In the genomic region with DNA sequence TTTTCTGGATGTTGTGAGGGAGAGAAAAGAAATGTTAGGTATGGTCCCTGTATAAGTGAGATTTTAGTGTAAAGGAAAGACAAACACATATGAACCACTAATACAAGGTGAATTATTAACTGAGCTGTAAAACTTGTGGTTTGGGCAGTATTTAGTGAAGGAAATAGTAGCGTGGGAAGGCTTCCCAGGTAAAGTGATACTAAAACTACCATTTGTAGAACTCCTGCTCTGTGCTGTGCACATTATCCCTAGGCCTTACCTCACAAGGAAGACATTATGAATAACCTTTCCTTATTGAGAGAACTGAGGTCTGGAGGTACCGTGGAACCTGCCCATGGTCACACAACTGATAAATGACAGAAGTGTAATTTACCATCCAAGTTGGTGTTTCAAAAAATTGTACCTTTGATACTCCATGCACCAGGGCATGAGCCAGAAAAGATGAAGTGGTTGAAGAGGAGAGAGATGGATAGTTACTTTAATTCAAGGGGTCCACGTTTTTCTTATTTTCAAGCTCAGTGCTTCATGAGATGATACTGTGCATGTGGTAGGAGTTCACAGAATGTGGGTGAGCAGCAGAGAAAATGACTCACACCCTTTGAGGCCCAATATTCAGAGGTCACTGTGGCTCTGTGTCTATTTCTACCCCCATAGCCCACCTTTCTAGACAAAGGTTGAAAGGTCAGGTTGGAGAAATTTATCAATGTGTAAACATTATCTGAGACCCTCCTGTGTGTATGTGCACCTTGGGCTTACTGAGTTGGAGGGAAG, we compare ENCODE assay signal across 13 cellular contexts. TPM values are rescaled to one million over a fixed set of nuclear protein-coding genes. Genes with fewer than 3 reads are reported as not detected.
DNase-seq lines count a peak whose midpoint lies in the region; ATAC-seq and TF ChIP-seq lines count a peak whose summit lies in the region.
"Had no signal": no experiment of that assay in that cellular context is flagged by ENCODE, and none has a peak within 500 bp of the region (broad histone marks: within the 10 kb centered on the region; RNA-seq: fewer than 3 reads in every experiment).

No MANE protein-coding gene starts in this region.

- H3K9me3 ChIP-seq in mucosa of descending colon: no peaks in the 10 kb centered on the region
- H3K9me3 ChIP-seq: breast epithelium had no signal

- no peak overlapping the region for H3K4me3 ChIP-seq in mucosa of descending colon
- H3K4me3 ChIP-seq: breast epithelium had no signal

- peak; percentile 54 for ATAC-seq in GM19025 (IDR thresholded peaks at IDR 0.05; ENCODE audit: low read depth, unreplicated experiment)
- ATAC-seq in GM21717 (IDR thresholded peaks at IDR 0.05; ENCODE audit: unreplicated experiment): peak; percentile 44
- ATAC-seq in HG03108 (IDR thresholded peaks at IDR 0.05; ENCODE audit: unreplicated experiment): peak; percentile 48
- peak; percentile 66 for ATAC-seq in mucosa of descending colon
- ATAC-seq in sciatic nerve: no peak

- intact Hi-C loops in mucosa of descending colon (cut with DNase I, micrococcal nuclease): no loop called here
- intact Hi-C loops in sciatic nerve (cut with DNase I): no loop called here

- no peaks in the 10 kb centered on the region for H3K36me3 ChIP-seq in mucosa of descending colon (ENCODE audit: low read depth)
- H3K36me3 ChIP-seq: breast epithelium had no signal

- DNase-seq in mucosa of descending colon: no peak
- no peak for DNase-seq in central memory CD4-positive, alpha-beta T cell
- no peak for DNase-seq in sciatic nerve (ENCODE audit: low spot score)
- no peak for DNase-seq in germinal center (ENCODE audit: low spot score)
- DNase-seq: activated B cell treated with CpG ODN at 0.5 μM for 24 hours; Calu3; hippocampal formation; occipital lobe; stimulated activated CD4-positive, alpha-beta T cell treated with anti-CD3 and anti-CD28 coated beads, Interleukin-15, amount 100 ng/mL, for 24 hours had no signal

- no peak for TF ChIP-seq CTCF in mucosa of descending colon (IDR thresholded peaks at IDR 0.05)

- H3K4me1 ChIP-seq in mucosa of descending colon (ENCODE audit: low read depth): no peaks in the 10 kb centered on the region
- H3K4me1 ChIP-seq: breast epithelium had no signal

RNA-seq across cellular contexts. Expression of a gene that starts 2.6 kb away (rescaled TPM):
- total RNA-seq in mucosa of descending colon: 10 to 100 TPM in 2 of 3 donors, 1 to 10 TPM in 1; 7.3 to 80.5 (median 79.9) TPM
- total RNA-seq in sciatic nerve: 31.8 TPM
- total RNA-seq: activated B cell treated with CpG ODN at 0.5 μM for 24 hours, Calu3 had no signal
